ENCODE assay signal across 28 cellular contexts in the genomic region with DNA sequence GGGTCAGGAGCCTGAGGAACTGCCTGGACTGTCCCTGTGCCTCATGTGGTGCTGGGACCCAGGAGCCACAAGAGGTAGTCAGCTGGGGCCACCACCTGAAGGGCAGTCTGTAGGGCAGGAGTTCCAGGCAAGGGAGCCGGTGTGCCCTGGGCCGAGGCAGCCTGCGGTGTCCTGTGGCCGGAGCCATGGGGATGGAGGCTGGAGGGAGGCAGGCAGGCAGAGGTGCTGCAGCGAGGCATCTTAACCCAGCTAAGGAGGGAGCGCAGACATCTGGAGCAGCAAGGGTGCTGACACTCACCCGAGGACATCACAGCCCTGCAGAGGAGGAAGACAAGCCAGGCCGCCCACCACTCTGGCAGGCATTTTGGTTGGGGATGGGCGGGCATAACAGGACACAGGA.
"Had no signal": no experiment of that assay in that cellular context is flagged by ENCODE, and none has a peak within 500 bp of the region (broad histone marks: within the 10 kb centered on the region; RNA-seq: fewer than 3 reads in every experiment).

No MANE protein-coding gene starts in this region.

- H3K9me3 ChIP-seq: neutrophil, pancreas, prostate gland, right atrium auricular region, right lobe of liver, sigmoid colon, stomach, thoracic aorta, thyroid gland, tibial nerve, upper lobe of right lung, uterus had no signal

- H3K4me3 ChIP-seq: neural progenitor cell, pancreas, prostate gland, right atrium auricular region, right lobe of liver, sigmoid colon, stomach, thoracic aorta, thyroid gland, tibial nerve, upper lobe of right lung, uterus had no signal

- H3K9me3 Mint-ChIP-seq: naive thymus-derived CD4-positive, alpha-beta T cell; natural killer cell; nephron; stimulated activated effector memory CD8-positive, alpha-beta T cell treated with anti-CD3 and anti-CD28 coated beads, Interleukin-12 subunit alpha, Interleukin-12 subunit beta, amount 100 ng/mL, for 72 hours; stimulated activated naive B cell treated with anti-CD40 and anti-IgM and Interleukin-4, amounts not matched to agents 10 μg/mL and 1 μg/mL and 100 μg/mL, for 72 hours; stimulated activated naive CD8-positive, alpha-beta T cell treated with anti-CD3 and anti-CD28 coated beads, Interleukin-15, Interleukin-2, amounts not matched to agents 100 ng/mL and 50 ng/mL, for 24 hours had no signal

- H3K4me1 Mint-ChIP-seq: neural progenitor cell had no signal

- H3K4me2 ChIP-seq: neural progenitor cell had no signal

- DNase-seq: naive thymus-derived CD4-positive, alpha-beta T cell; natural killer cell; nucleus accumbens; pancreas; retina; right lobe of liver; sigmoid colon; small intestine; stimulated activated CD4-positive, alpha-beta T cell treated with anti-CD3 and anti-CD28 coated beads, Interleukin-15, amount 100 ng/mL, for 24 hours; stimulated activated CD4-positive, alpha-beta T cell treated with anti-CD3 and anti-CD28 coated beads, Interleukin-2, amount 100 ng/mL, for 24 hours; stimulated activated CD4-positive, alpha-beta T cell treated with anti-CD3 and anti-CD28 coated beads, Interleukin-2, amount 100 ng/mL, for 48 hours; stimulated activated CD4-positive, alpha-beta T cell treated with anti-CD3 and anti-CD28 coated beads, Interleukin-4, amount 100 ng/mL, for 24 hours; stimulated activated naive B cell treated with anti-CD40 and anti-IgM and Interleukin-4, amounts not matched to agents 10 μg/mL and 1 μg/mL and 100 μg/mL, for 72 hours; stimulated activated naive CD4-positive, alpha-beta T cell treated with Interleukin-2 at 50 U/mL for 16 hours; stomach; thyroid gland; trophoblast cell; upper lobe of right lung; uterus had no signal

- H3K4me3 Mint-ChIP-seq: naive thymus-derived CD4-positive, alpha-beta T cell; natural killer cell; nephron; neural progenitor cell; stimulated activated effector memory CD8-positive, alpha-beta T cell treated with anti-CD3 and anti-CD28 coated beads, Interleukin-12 subunit alpha, Interleukin-12 subunit beta, amount 100 ng/mL, for 72 hours; stimulated activated naive B cell treated with anti-CD40 and anti-IgM and Interleukin-4, amounts not matched to agents 10 μg/mL and 1 μg/mL and 100 μg/mL, for 72 hours; stimulated activated naive CD8-positive, alpha-beta T cell treated with anti-CD3 and anti-CD28 coated beads, Interleukin-15, Interleukin-2, amounts not matched to agents 100 ng/mL and 50 ng/mL, for 24 hours had no signal

- H3K27me3 ChIP-seq: neural progenitor cell, neutrophil, pancreas, right atrium auricular region, right lobe of liver, sigmoid colon, stomach, thyroid gland, tibial nerve, upper lobe of right lung, uterus had no signal

- H3K27me3 Mint-ChIP-seq: naive thymus-derived CD4-positive, alpha-beta T cell; stimulated activated naive B cell treated with anti-CD40 and anti-IgM and Interleukin-4, amounts not matched to agents 10 μg/mL and 1 μg/mL and 100 μg/mL, for 72 hours; stimulated activated naive CD8-positive, alpha-beta T cell treated with anti-CD3 and anti-CD28 coated beads, Interleukin-15, Interleukin-2, amounts not matched to agents 100 ng/mL and 50 ng/mL, for 24 hours had no signal

- H3K27ac ChIP-seq: neural progenitor cell, neutrophil, pancreas, prostate gland, right atrium auricular region, right lobe of liver, sigmoid colon, stomach, thoracic aorta, thyroid gland, tibial nerve, upper lobe of right lung, uterus had no signal

- FAIRE-seq: pancreas, small intestine had no signal

- H3K36me3 ChIP-seq: neural progenitor cell, neutrophil, pancreas, prostate gland, right atrium auricular region, right lobe of liver, sigmoid colon, stomach, thoracic aorta, thyroid gland, upper lobe of right lung, uterus had no signal

- H3K4me1 ChIP-seq: neural progenitor cell had no signal

- H2AFZ ChIP-seq: neural progenitor cell had no signal

- H3K27ac Mint-ChIP-seq: natural killer cell; neural progenitor cell; stimulated activated naive B cell treated with anti-CD40 and anti-IgM and Interleukin-4, amounts not matched to agents 10 μg/mL and 1 μg/mL and 100 μg/mL, for 72 hours; stimulated activated naive CD8-positive, alpha-beta T cell treated with anti-CD3 and anti-CD28 coated beads, Interleukin-15, Interleukin-2, amounts not matched to agents 100 ng/mL and 50 ng/mL, for 24 hours had no signal

- H3K36me3 Mint-ChIP-seq: natural killer cell had no signal

- H3K9ac ChIP-seq: neural progenitor cell had no signal
